In genomic region chr17:29590979-29591736, GRCh38 we compare ENCODE assay signal across 8 cellular contexts. TPM values are rescaled to one million over a fixed set of nuclear protein-coding genes. Genes with fewer than 3 reads are reported as not detected.
DNase-seq lines count a peak whose midpoint lies in the region; ATAC-seq and TF ChIP-seq lines count a peak whose summit lies in the region.

No MANE protein-coding gene starts in this region.

- H3K4me3 ChIP-seq in AG04450 (ENCODE audit: low read depth, low read length) (peak overlapping the region; percentile 61), GM23248 (peak overlapping the region; percentile 66), OCI-LY7 (ENCODE audit: low read depth, low read length, poor library complexity, severe bottlenecking) (peak overlapping the region; percentile 79), iPS-20b (ENCODE audit: low read length) (peak overlapping the region; percentile 78), skin epidermis (peak overlapping the region in 5 of 7 experiments; percentile 7 to 73 (median 19))

- peak overlapping the region; percentile 32; the same call in 1 of the 2 replicates for H3K9ac ChIP-seq in GM23248
- peak overlapping the region; percentile 74; the same call in 1 of the 2 replicates for H3K9ac ChIP-seq in iPS-20b (ENCODE audit: low read depth, low read length)

- in situ Hi-C loops in GM23248 (cut with MboI), result no loop called here

- H3K4me2 ChIP-seq in GM23248 (ENCODE audit: unreplicated experiment), result peak overlapping the region; percentile 63
- peak overlapping the region; percentile 99 for H3K4me2 ChIP-seq in OCI-LY7 (ENCODE audit: low read length)

- H4K20me1 ChIP-seq in GM23248 (ENCODE audit: insufficient read depth) (no peaks in the 10 kb centered on the region), OCI-LY7 (ENCODE audit: insufficient read depth, low read length) (peaks cover 17% of the 10 kb centered on the region; the same call in 1 of the 2 replicates)

- TF ChIP-seq CTCF in AG04450 (IDR thresholded peaks at IDR 0.05; ENCODE audit: low read depth, low read length), result no peak
- TF ChIP-seq CTCF in OCI-LY7 (conservative IDR thresholded peaks at IDR 0.05; ENCODE audit: low read length), result no peak

- H3K4me1 ChIP-seq in GM23248 (ENCODE audit: insufficient read depth), result peaks cover 30% of the 10 kb centered on the region
- peaks cover 56% of the 10 kb centered on the region for H3K4me1 ChIP-seq in OCI-LY7 (ENCODE audit: insufficient read depth, low read length, poor library complexity, severe bottlenecking)
- H3K4me1 ChIP-seq in iPS-20b (ENCODE audit: insufficient read depth, low read length), result peaks cover 25% of the 10 kb centered on the region

- no TSS peak for BruUV-seq in OCI-LY7 (replicated peaks; lab: Mats Ljungman, UMichigan)

- H3K9me2 ChIP-seq in GM23248 (ENCODE audit: insufficient read depth) (no peaks in the 10 kb centered on the region), OCI-LY7 (ENCODE audit: insufficient read depth, low read length) (no peaks in the 10 kb centered on the region)

- peak overlapping the region; percentile 79 for H2AFZ ChIP-seq in GM23248
- peak overlapping the region; percentile 87 for H2AFZ ChIP-seq in OCI-LY7 (ENCODE audit: low read length)

- H3F3A ChIP-seq in GM23248 (ENCODE audit: insufficient read depth), result peaks cover 20% of the 10 kb centered on the region; the same call in 1 of the 2 replicates

- H3K36me3 ChIP-seq in GM23248 (ENCODE audit: low read depth) (no peaks in the 10 kb centered on the region), OCI-LY7 (ENCODE audit: insufficient read depth, low read length) (no peaks in the 10 kb centered on the region), iPS-20b (ENCODE audit: insufficient read depth, low read depth, low read length) (no peaks in the 10 kb centered on the region)

- 2 to 4% methylated on average over 26 to 27 of the region's 38 CpGs for WGBS in GM23248 (ENCODE audit: low coverage in 1 of 2, low lambda C conversion rate in 2 of 2, missing lambda C conversion rate in 2 of 2), 2 experiments

- CTCF ChIA-PET in AG04450 (lab: Charles Lee), result interaction anchor here (0.6 to 2.4 kb wide), 22 partner anchors 9 to 524 kb away, joined by 3 to 23 read pairs (median 4); partner anchors contain the start of gene TP53I13
- CTCF ChIA-PET in OCI-LY7 (lab: Charles Lee; ENCODE audit: unreplicated experiment), result interaction anchor here (0.7 to 1.7 kb wide), 2 partner anchors 22 to 221 kb away, joined by 10 to 12 read pairs; no protein-coding TSS in a partner anchor

- DNase-seq in AG04450 (ENCODE audit: low read depth, low spot score) (no peak), GM23248 (peak; percentile 77), OCI-LY7 (ENCODE audit: low spot score) (peak; percentile 37), astrocyte of the hippocampus (ENCODE audit: low read depth, low spot score) (peak; percentile 81), NCI-H187 treated with DMSO at 0.1 percent for 48 hours (lab: John Stamatoyannopoulos, UW) (no peak)

- ATAC-seq in HG03159 (IDR thresholded peaks at IDR 0.05; ENCODE audit: unreplicated experiment), result no peak

- H3K79me2 ChIP-seq in GM23248 (ENCODE audit: insufficient read depth) (peaks cover 27% of the 10 kb centered on the region), OCI-LY7 (ENCODE audit: insufficient read depth, low read depth, low read length) (peaks cover 32% of the 10 kb centered on the region)

- POLR2A ChIA-PET in AG04450 (lab: Yijun Ruan, JAX), result interaction anchor here (0.5 to 0.8 kb wide), 2 partner anchors 300 to 318 kb away, joined by 3 to 5 read pairs; no protein-coding TSS in a partner anchor
- POLR2A ChIA-PET in OCI-LY7 (lab: Charles Lee), result interaction anchor here (0.6 to 1.9 kb wide), 6 partner anchors 8 to 1160 kb away, joined by 3 to 8 read pairs (median 3); no protein-coding TSS in a partner anchor

- intact Hi-C loops in OCI-LY7 (cut with micrococcal nuclease; ENCODE audit: unreplicated experiment), result loop anchor here (1.0 kb wide), 3 partner anchors 11 to 297 kb away; partner anchors contain the start of genes NUFIP2 and TP53I13

- H3K27me3 ChIP-seq in AG04450 (ENCODE audit: control insufficient read depth, insufficient read depth, low read length) (no peaks in the 10 kb centered on the region), GM23248 (replicated peaks; ENCODE audit: insufficient read depth) (no peaks in the 10 kb centered on the region), iPS-20b (ENCODE audit: insufficient read depth, low read length) (peaks cover 25% of the 10 kb centered on the region)

- H3K9me3 ChIP-seq in AG04450 (ENCODE audit: control insufficient read depth, insufficient read depth, low read length) (no peaks in the 10 kb centered on the region; the same call in 1 of the 2 replicates), GM23248 (ENCODE audit: low read depth) (no peaks in the 10 kb centered on the region), OCI-LY7 (ENCODE audit: low read length) (no peaks in the 10 kb centered on the region), iPS-20b (ENCODE audit: insufficient read depth, low read depth, low read length) (no peaks in the 10 kb centered on the region)

- H3K27ac ChIP-seq in AG04450 (ENCODE audit: low read depth, low read length) (peak overlapping the region; percentile 65), GM23248 (peak overlapping the region; percentile 56), OCI-LY7 (ENCODE audit: low read depth, low read length, poor library complexity, severe bottlenecking) (peak overlapping the region; percentile 61), iPS-20b (ENCODE audit: low read length) (peak overlapping the region; percentile 4), skin epidermis (peak overlapping the region in 20 of 21 experiments; percentile 34 to 96 (median 86))

RNA-seq across cellular contexts. Expression of gene GIT1, which starts 1.7 kb away (rescaled TPM):
- 20.7 and 24.5 TPM in 2 replicates for polyA plus RNA-seq in AG04450 (2011; rRNA removed)
- 36.5 and 44.0 TPM in 2 replicates for polyA minus RNA-seq in AG04450 (2011; rRNA and poly(A)+ RNA removed)
- total RNA-seq in GM23248 (2014; rRNA removed; shearing (Covaris generic)), result 17.1 and 19.5 TPM in 2 replicates
- polyA plus RNA-seq in GM23248 (2016; fragmentation: Nextera tagmentation; extraction: Ambion mirVana), result 4.4 and 6.0 TPM in 2 replicates
- total RNA-seq in OCI-LY7 (2014; rRNA removed; shearing (Covaris generic)), result 38.8 and 44.3 TPM in 2 replicates
- 60.2 and 69.6 TPM in 2 replicates for total RNA-seq in OCI-LY7 (2022)

RNA-seq across cellular contexts. Expression of gene ANKRD13B, which starts 1.8 kb away (rescaled TPM):
- 2.5 and 2.7 TPM in 2 replicates for polyA plus RNA-seq in AG04450 (2011; rRNA removed)
- 3.8 and 3.9 TPM in 2 replicates for polyA minus RNA-seq in AG04450 (2011; rRNA and poly(A)+ RNA removed)
- total RNA-seq in GM23248 (2014; rRNA removed; shearing (Covaris generic)), result 9.4 and 26.8 TPM in 2 replicates
- polyA plus RNA-seq in GM23248 (2016; fragmentation: Nextera tagmentation; extraction: Ambion mirVana), result 1.3 and 1.7 TPM in 2 replicates
- total RNA-seq in OCI-LY7 (2014; rRNA removed; shearing (Covaris generic)), result 17.8 and 22.8 TPM in 2 replicates
- 30.5 and 32.8 TPM in 2 replicates for total RNA-seq in OCI-LY7 (2022)

RNA-seq across cellular contexts. Expression of gene TP53I13, which starts 22.7 kb away (rescaled TPM):
- polyA plus RNA-seq in AG04450 (2011; rRNA removed) (17.8 and 26.1 TPM in 2 replicates), GM23248 (2016; fragmentation: Nextera tagmentation; extraction: Ambion mirVana) (37.3 and 40.6 TPM in 2 replicates)
- polyA minus RNA-seq in AG04450 (2011; rRNA and poly(A)+ RNA removed), result 31.8 and 47.2 TPM in 2 replicates
- total RNA-seq in GM23248 (2014; rRNA removed; shearing (Covaris generic)), result 63.7 and 67.2 TPM in 2 replicates
- 27.5 and 30.9 TPM in 2 replicates for total RNA-seq in OCI-LY7 (2014; rRNA removed; shearing (Covaris generic))
- 20.8 and 26.5 TPM in 2 replicates for total RNA-seq in OCI-LY7 (2022)

RNA-seq across cellular contexts. Expression of gene ABHD15, which starts 24.3 kb away (rescaled TPM):
- polyA plus RNA-seq in AG04450 (2011; rRNA removed), result 5.3 and 5.4 TPM in 2 replicates
- polyA minus RNA-seq in AG04450 (2011; rRNA and poly(A)+ RNA removed), result 5.8 and 6.4 TPM in 2 replicates
- total RNA-seq in GM23248 (2014; rRNA removed; shearing (Covaris generic)), result 8.9 and 10.1 TPM in 2 replicates
- 2.4 and 2.9 TPM in 2 replicates for polyA plus RNA-seq in GM23248 (2016; fragmentation: Nextera tagmentation; extraction: Ambion mirVana)
- 7.7 and 8.5 TPM in 2 replicates for total RNA-seq in OCI-LY7 (2014; rRNA removed; shearing (Covaris generic))
- 13.9 and 15.3 TPM in 2 replicates for total RNA-seq in OCI-LY7 (2022)

RNA-seq across cellular contexts. Expression of gene CORO6, which starts 31.6 kb away (rescaled TPM):
- polyA plus RNA-seq in AG04450 (2011; rRNA removed) (8.8 and 9.3 TPM in 2 replicates), GM23248 (2016; fragmentation: Nextera tagmentation; extraction: Ambion mirVana) (3.7 and 4.0 TPM in 2 replicates)
- polyA minus RNA-seq in AG04450 (2011; rRNA and poly(A)+ RNA removed), result 19.3 and 21.6 TPM in 2 replicates
- 4.2 and 6.5 TPM in 2 replicates for total RNA-seq in GM23248 (2014; rRNA removed; shearing (Covaris generic))
- 3.9 and 5.9 TPM in 2 replicates for total RNA-seq in OCI-LY7 (2014; rRNA removed; shearing (Covaris generic))
- total RNA-seq in OCI-LY7 (2022), result 6.2 and 7.5 TPM in 2 replicates

Comparison
In these comparisons a context has a peak if more than half of its experiments do, and no peak if none do; other contexts are left out.
1. DNase-seq: peak in GM23248 (single experiment), OCI-LY7 (single experiment) and astrocyte of the hippocampus (single experiment); none in AG04450 (single experiment) and NCI-H187 treated with DMSO at 0.1 percent for 48 hours (single experiment).
2. H3K27ac ChIP-seq: peak in every context shown above with its lines; median percentile 86 in skin epidermis; 65 in AG04450; 61 in OCI-LY7; 56 in GM23248; 4 in iPS-20b.
3. H3K4me3 ChIP-seq: peak in every context shown above with its lines; median percentile 79 in OCI-LY7; 78 in iPS-20b; 66 in GM23248; 61 in AG04450; 19 in skin epidermis.